23 cellular contexts compared by ENCODE assay signal in genomic region chr1:40810915-40811314, GRCh38. TPM values are rescaled to one million over a fixed set of nuclear protein-coding genes. Genes with fewer than 3 reads are reported as not detected.
"Had no signal": no experiment of that assay in that cellular context is flagged by ENCODE, and none has a peak within 500 bp of the region (broad histone marks: within the 10 kb centered on the region; RNA-seq: fewer than 3 reads in every experiment).

No MANE protein-coding gene starts in this region.

- DNase-seq: effector memory CD8-positive, alpha-beta T cell; mesenchymal stem cell; mucosa of descending colon; naive thymus-derived CD4-positive, alpha-beta T cell; nucleus accumbens; stimulated activated CD4-positive, alpha-beta T cell treated with anti-CD3 and anti-CD28 coated beads, Interleukin-2, amount 100 ng/mL, for 24 hours; stimulated activated CD4-positive, alpha-beta T cell treated with anti-CD3 and anti-CD28 coated beads, Interleukin-4, amount 100 ng/mL, for 24 hours; stimulated activated naive CD8-positive, alpha-beta T cell treated with anti-CD3 and anti-CD28 coated beads, Interleukin-15, Interleukin-2, amounts not matched to agents 100 U/mL and 50 U/mL, for 24 hours; substantia nigra; upper lobe of left lung had no signal

- H3K4me1 ChIP-seq: prostate gland, upper lobe of left lung had no signal

- H3K4me3 ChIP-seq: coronary artery, lung, mucosa of descending colon, prostate gland, right atrium auricular region, thoracic aorta, tibial nerve, upper lobe of left lung had no signal

- H3K9me3 Mint-ChIP-seq: effector memory CD8-positive, alpha-beta T cell; mesothelial cell of epicardium; nephron had no signal

- H3K9me3 ChIP-seq: mucosa of descending colon, prostate gland, right atrium auricular region, thoracic aorta, tibial nerve, upper lobe of left lung had no signal

- H3K4me3 Mint-ChIP-seq: effector memory CD8-positive, alpha-beta T cell; mesothelial cell of epicardium; nephron; stimulated activated memory B cell treated with anti-CD40 and anti-IgM and Interleukin-4, amounts not matched to agents 10 μg/mL and 1 μg/mL and 100 μg/mL, for 72 hours had no signal

- FAIRE-seq: endometrium, frontal cortex, keratinocyte had no signal

- H3K27me3 ChIP-seq: right atrium auricular region, tibial nerve, upper lobe of left lung had no signal

- H3K36me3 ChIP-seq: prostate gland, right atrium auricular region, thoracic aorta, tibial nerve, upper lobe of left lung had no signal

- H3K27ac Mint-ChIP-seq: effector memory CD8-positive, alpha-beta T cell; mesothelial cell of epicardium had no signal

- H3K36me3 Mint-ChIP-seq: mesothelial cell of epicardium; stimulated activated memory B cell treated with anti-CD40 and anti-IgM and Interleukin-4, amounts not matched to agents 10 μg/mL and 1 μg/mL and 100 μg/mL, for 72 hours had no signal

- H3K27me3 Mint-ChIP-seq: naive thymus-derived CD4-positive, alpha-beta T cell had no signal

- H3K27ac ChIP-seq: coronary artery, prostate gland, right atrium auricular region, thoracic aorta, tibial nerve, upper lobe of left lung had no signal

RNA-seq across cellular contexts. Expression of gene KCNQ4, which starts 27.3 kb away (rescaled TPM):
- total RNA-seq: dermis microvascular lymphatic vessel endothelial cell had no signal
